Comparison of ENCODE assay signal across 24 cellular contexts in the genomic region with DNA sequence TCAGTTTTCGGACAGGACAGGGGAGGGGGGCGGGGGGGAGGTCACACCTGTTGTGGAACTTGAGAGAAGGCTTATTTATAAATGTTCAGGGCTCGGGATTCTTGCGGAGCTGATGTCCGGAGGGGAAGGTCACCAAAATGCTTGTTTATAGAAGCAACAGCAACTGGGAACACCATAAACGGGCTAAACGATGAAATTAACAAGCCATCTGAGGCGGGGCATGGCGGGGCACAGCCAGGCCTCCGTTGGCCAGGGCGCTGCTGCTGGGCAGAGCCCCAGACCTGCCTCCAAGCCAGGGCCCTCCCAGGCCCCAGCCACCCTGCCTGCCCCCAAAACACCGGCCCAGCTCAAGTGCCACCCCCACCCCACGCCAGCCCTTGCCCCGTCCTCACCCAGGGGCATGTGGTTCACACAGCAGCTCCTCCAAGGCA. TPM values are rescaled to one million over a fixed set of nuclear protein-coding genes. Genes with fewer than 3 reads are reported as not detected.
DNase-seq lines count a peak whose midpoint lies in the region; ATAC-seq, FAIRE-seq and TF ChIP-seq lines count a peak whose summit lies in the region.
"Had no signal": no experiment of that assay in that cellular context is flagged by ENCODE, and none has a peak within 500 bp of the region (broad histone marks: within the 10 kb centered on the region; RNA-seq: fewer than 3 reads in every experiment).

No MANE protein-coding gene starts in this region.

- peak; percentile 79 to 94 for DNase-seq in SJCRH30
- peak in 1 of 3 donors; percentile 40 for DNase-seq in mucosa of descending colon
- peak; percentile 55 to 79 for DNase-seq in psoas muscle
- peak; percentile 62 for DNase-seq in ureter (ENCODE audit: low spot score)
- DNase-seq in MG63 = no peak
- DNase-seq in iPS-NIHi7 (ENCODE audit: extremely low spot score) = no peak
- no peak for DNase-seq in HTR-8/SVneo (ENCODE audit: insufficient read length, low spot score)
- DNase-seq: C1 segment of cervical spinal cord; CD8-positive, alpha-beta T cell; DMS 273 treated with DMSO at 0.1 percent for 48 hours; DMS79; EL; GDM1; H9; KBM-7; MM.1S; NCI-H1694; NCI-H2029 treated with DMSO at 0.1 percent for 48 hours; NCI-H446 treated with DMSO at 0.1 percent for 48 hours; NCI-H526 treated with DMSO at 0.1 percent for 48 hours; PC-9; Right ventricle myocardium superior had no signal

- intact Hi-C loops in mucosa of descending colon (cut with DNase I, micrococcal nuclease) = no loop called here
- intact Hi-C loops in psoas muscle (cut with DNase I) = loop anchor here in 1 of 2 donors (1.0 kb wide), 1 partner anchor 60 kb away; the partner anchor contains the start of gene CASZ1

- ATAC-seq in mucosa of descending colon (peak; percentile 61), psoas muscle (peak; percentile 44 to 74 (median 64))
- ATAC-seq: CD8-positive, alpha-beta T cell; GM12878; GM23338 had no signal

- peaks cover 25% of the 10 kb centered on the region for H3K4me1 ChIP-seq in SJCRH30
- H3K4me1 ChIP-seq in mucosa of descending colon (ENCODE audit: low read depth) = no peaks in the 10 kb centered on the region
- H3K4me1 ChIP-seq in psoas muscle = peaks cover 46% of the 10 kb centered on the region

- H3K9me3 ChIP-seq in SJCRH30 (replicated peaks) = no peaks in the 10 kb centered on the region
- H3K9me3 ChIP-seq in mucosa of descending colon = no peaks in the 10 kb centered on the region
- H3K9me3 ChIP-seq in psoas muscle = no peaks in the 10 kb centered on the region
- H3K9me3 ChIP-seq in MG63 = no peaks in the 10 kb centered on the region

- FAIRE-seq in HTR-8/SVneo (lab: Jason Lieb, UNC) = no peak
- FAIRE-seq: GM12878 had no signal

- TF ChIP-seq CTCF in mucosa of descending colon (IDR thresholded peaks at IDR 0.05) = no peak
- no peak for TF ChIP-seq CTCF in psoas muscle (IDR thresholded peaks at IDR 0.05)

- peaks cover 3% of the 10 kb centered on the region; the same call in 1 of the 2 replicates for H3K27me3 ChIP-seq in SJCRH30
- H3K27me3 ChIP-seq in psoas muscle (ENCODE audit: insufficient read depth in 3 of 3, low read length in 2 of 3) = no peaks in the 10 kb centered on the region
- H3K27me3 ChIP-seq in MG63 = no peaks in the 10 kb centered on the region

- H3K27ac ChIP-seq in SJCRH30 (peak overlapping the region; percentile 68), psoas muscle (peak overlapping the region; percentile 99)
- H3K27ac ChIP-seq: PC-9 had no signal

- no peaks in the 10 kb centered on the region for H3K36me3 ChIP-seq in SJCRH30
- H3K36me3 ChIP-seq in mucosa of descending colon (ENCODE audit: low read depth) = no peaks in the 10 kb centered on the region
- H3K36me3 ChIP-seq in psoas muscle (ENCODE audit: insufficient read depth in 1 of 2, low read depth in 1 of 2) = no peaks in the 10 kb centered on the region
- no peaks in the 10 kb centered on the region for H3K36me3 ChIP-seq in MG63

- WGBS in psoas muscle, 3 donors = 24 to 35% (median 28%) methylated on average over 11 to 14 of the region's 14 CpGs

- H3K4me3 ChIP-seq in SJCRH30 (peak overlapping the region; percentile 14), mucosa of descending colon (no peak overlapping the region), psoas muscle (no peak overlapping the region), MG63 (no peak overlapping the region)
- H3K4me3 ChIP-seq: GM12878, GM23338, PC-9 had no signal

RNA-seq across cellular contexts. Expression of gene CASZ1, which starts 59.8 kb away (rescaled TPM):
- 2.3 and 2.4 TPM in 2 replicates for total RNA-seq in SJCRH30 (2014; rRNA removed; shearing (Covaris generic))
- total RNA-seq in mucosa of descending colon = 100 to 1,000 TPM in 1 of 3 donors, 10 to 100 TPM in 2; 66.5 to 110 (median 84.5) TPM
- 10 to 100 TPM; 53.1 to 83.3 (median 60.8) TPM for total RNA-seq in psoas muscle
- polyA plus RNA-seq in psoas muscle = 10 to 100 TPM in 2 of 3 donors, 1 to 10 TPM in 1; 2.6 to 23.7 (median 11.0) TPM
- 76.8 TPM for total RNA-seq in ureter
- 1.1 and 1.2 TPM in 2 replicates for total RNA-seq in MG63 (2014; rRNA removed; shearing (Covaris generic); ENCODE audit: low replicate concordance)

Comparison
In these comparisons a context has a peak if more than half of its experiments do, and no peak if none do; other contexts are left out.
1. DNase-seq: peak in SJCRH30 (2 of 2), psoas muscle (2 of 2) and ureter (single experiment); none in MG63 (single experiment), iPS-NIHi7 (single experiment) and HTR-8/SVneo (single experiment).
2. RNA of gene CASZ1, which starts 59.8 kb away (total RNA-seq): 66.5 to 110 TPM in mucosa of descending colon, 76.8 TPM in ureter (single experiment) and 53.1 to 83.3 TPM in psoas muscle; 2.3 to 2.4 TPM in SJCRH30 and 1.1 to 1.2 TPM in MG63; every median in the first group is over 10 times any median in the second.